Comparison of ENCODE assay signal across 8 cellular contexts in the genomic region with DNA sequence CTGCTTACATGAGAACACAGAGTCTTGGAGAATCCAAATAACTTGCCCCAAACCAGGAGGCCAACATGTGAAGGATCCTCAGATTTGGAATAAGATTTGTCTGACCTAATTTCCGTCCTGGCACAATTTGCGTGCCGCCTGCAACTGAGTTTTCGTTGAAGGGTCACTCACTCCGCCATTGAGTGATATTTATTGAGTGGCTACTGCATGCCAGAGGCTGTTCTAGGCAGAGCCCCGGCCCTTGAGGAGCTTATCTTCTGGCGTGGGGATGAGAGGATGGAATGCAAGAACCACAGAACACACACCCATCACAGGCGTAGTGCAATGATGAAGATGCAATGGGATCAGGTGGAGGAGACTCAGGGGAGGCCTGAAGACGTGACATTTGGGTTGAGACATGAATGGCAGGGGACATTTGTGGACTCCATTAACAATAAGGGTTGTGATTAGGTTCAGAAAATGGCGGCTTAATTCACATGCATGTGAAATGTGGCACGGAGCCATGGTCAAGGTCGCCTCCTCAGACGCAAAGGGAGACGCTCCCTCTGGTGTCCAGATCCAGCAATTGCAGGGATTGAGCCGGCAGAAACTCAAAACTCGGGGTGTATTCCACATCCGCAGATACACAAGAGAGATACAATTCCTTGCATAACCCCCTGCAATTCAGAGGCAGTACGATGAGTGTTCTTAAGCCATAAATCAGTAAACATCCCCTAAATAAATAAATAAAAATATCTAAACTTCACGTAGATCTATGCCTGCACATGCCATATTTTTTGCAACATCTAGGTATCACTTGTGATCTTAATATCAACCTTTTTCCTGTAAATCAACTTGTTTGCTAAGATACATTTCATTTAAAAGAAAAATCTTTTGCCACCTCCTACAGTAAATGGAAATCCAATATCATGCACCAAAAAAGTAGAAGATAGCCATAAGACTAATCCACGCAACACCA. TPM values are rescaled to one million over a fixed set of nuclear protein-coding genes. Genes with fewer than 3 reads are reported as not detected.
A peak's percentile ranks its signal among the peaks of the same experiment; 100 is the strongest.
DNase-seq lines count a peak whose midpoint lies in the region; ATAC-seq and TF ChIP-seq lines count a peak whose summit lies in the region.

No MANE protein-coding gene starts in this region.

- no peaks in the 10 kb centered on the region for H3K9me3 ChIP-seq in MM.1S (replicated peaks; ENCODE audit: insufficient read depth, low read length)
- H3K9me3 ChIP-seq in thoracic aorta, result no peaks in the 10 kb centered on the region

- no peaks in the 10 kb centered on the region for H4K20me1 ChIP-seq in MM.1S (ENCODE audit: insufficient read depth, low read length)

- no peak overlapping the region for H3K9ac ChIP-seq in MM.1S (ENCODE audit: low read length)

- no peak overlapping the region for H3K4me2 ChIP-seq in MM.1S (ENCODE audit: low read depth, low read length)

- H3K27me3 ChIP-seq in MM.1S (replicated peaks; ENCODE audit: insufficient read depth, low read length), result no peaks in the 10 kb centered on the region
- H3K27me3 ChIP-seq in foreskin keratinocyte, result no peaks in the 10 kb centered on the region
- no peaks in the 10 kb centered on the region for H3K27me3 ChIP-seq in thoracic aorta (replicated peaks; ENCODE audit: insufficient read depth)

- POLR2A ChIA-PET in RWPE1 (lab: Yijun Ruan, JAX; ENCODE audit: low non-redundant PET), result no interaction called here

- peak; percentile 47 for ATAC-seq in foreskin keratinocyte
- ATAC-seq in thoracic aorta (ENCODE audit: insufficient number of reproducible peaks, low FRiP score, low read depth), result no peak
- no peak for ATAC-seq in GM21360 (IDR thresholded peaks at IDR 0.05; ENCODE audit: unreplicated experiment)

- no peak overlapping the region for H3K4me3 ChIP-seq in MM.1S (ENCODE audit: low read length)
- no peak overlapping the region for H3K4me3 ChIP-seq in thoracic aorta

- TF ChIP-seq CTCF in MM.1S (IDR thresholded peaks at IDR 0.05; ENCODE audit: low read length), result peak; percentile 88
- peak; percentile 93 for TF ChIP-seq CTCF in RWPE1 (conservative IDR thresholded peaks at IDR 0.05; ENCODE audit: low read depth)
- peak; percentile 93 for TF ChIP-seq CTCF in foreskin keratinocyte (conservative IDR thresholded peaks at IDR 0.05)
- TF ChIP-seq CTCF in thoracic aorta (IDR thresholded peaks at IDR 0.05), result peak; percentile 75

- no peaks in the 10 kb centered on the region for H3K9me2 ChIP-seq in MM.1S (replicated peaks; ENCODE audit: insufficient read depth, low read length)

- H3K79me2 ChIP-seq in MM.1S (ENCODE audit: low read length), result no peaks in the 10 kb centered on the region

- CTCF ChIA-PET in RWPE1 (lab: Yijun Ruan, JAX), result interaction anchor here (0.7 kb wide), 1 partner anchor 102 kb away, joined by 3 read pairs; no protein-coding TSS in a partner anchor

- peak overlapping the region; percentile 50; the same call in 1 of the 2 replicates for H2AFZ ChIP-seq in MM.1S (ENCODE audit: low read length)

- H3K36me3 ChIP-seq in MM.1S (replicated peaks; ENCODE audit: insufficient read depth, low read length) (no peaks in the 10 kb centered on the region), thoracic aorta (no peaks in the 10 kb centered on the region)

- no peak overlapping the region for H3K27ac ChIP-seq in MM.1S (ENCODE audit: low read length)
- peak overlapping the region; percentile 90 for H3K27ac ChIP-seq in RWPE1
- H3K27ac ChIP-seq in foreskin keratinocyte, result no peak overlapping the region
- no peak overlapping the region for H3K27ac ChIP-seq in thoracic aorta

- H3K4me1 ChIP-seq in MM.1S (ENCODE audit: low read length), result no peaks in the 10 kb centered on the region
- peaks cover 6% of the 10 kb centered on the region for H3K4me1 ChIP-seq in foreskin keratinocyte
- H3K4me1 ChIP-seq in thoracic aorta (ENCODE audit: control insufficient read depth in 1 of 2, low read depth in 2 of 2), result peaks cover 0 to 15% of the 10 kb centered on the region in 2 donors

- no peaks in the 10 kb centered on the region for H3F3A ChIP-seq in MM.1S (ENCODE audit: insufficient read depth, low read length)

- peak; percentile 53 for DNase-seq in GDM1 (lab: John Stamatoyannopoulos, UW)
- DNase-seq in MM.1S, result peak; percentile 66
- DNase-seq in RWPE1 (ENCODE audit: low spot score), result peak; percentile 70
- peak; percentile 20 for DNase-seq in activated T-helper 9 cell treated with anti-CD3 and anti-CD28 coated beads, Interleukin-2, amount 50 U/mL, for 16 hours (ENCODE audit: low read depth)
- DNase-seq in foreskin keratinocyte, result peak; percentile 18 to 48
- DNase-seq in nucleus accumbens (lab: John Stamatoyannopoulos, UW), result peak in 50 of 56 donors; percentile 10 to 88 (median 50)
- no peak for DNase-seq in thoracic aorta (ENCODE audit: low spot score)

RNA-seq across cellular contexts. Expression of a gene that starts 57.9 kb away (rescaled TPM):
- total RNA-seq in foreskin keratinocyte (0.17 and 0.18 TPM in 2 replicates), thoracic aorta (not detected)
- polyA plus RNA-seq in foreskin keratinocyte, result 0.18 and 0.21 TPM in 2 replicates
